ENCODE assay signal across 1 cellular context in the genomic region with DNA sequence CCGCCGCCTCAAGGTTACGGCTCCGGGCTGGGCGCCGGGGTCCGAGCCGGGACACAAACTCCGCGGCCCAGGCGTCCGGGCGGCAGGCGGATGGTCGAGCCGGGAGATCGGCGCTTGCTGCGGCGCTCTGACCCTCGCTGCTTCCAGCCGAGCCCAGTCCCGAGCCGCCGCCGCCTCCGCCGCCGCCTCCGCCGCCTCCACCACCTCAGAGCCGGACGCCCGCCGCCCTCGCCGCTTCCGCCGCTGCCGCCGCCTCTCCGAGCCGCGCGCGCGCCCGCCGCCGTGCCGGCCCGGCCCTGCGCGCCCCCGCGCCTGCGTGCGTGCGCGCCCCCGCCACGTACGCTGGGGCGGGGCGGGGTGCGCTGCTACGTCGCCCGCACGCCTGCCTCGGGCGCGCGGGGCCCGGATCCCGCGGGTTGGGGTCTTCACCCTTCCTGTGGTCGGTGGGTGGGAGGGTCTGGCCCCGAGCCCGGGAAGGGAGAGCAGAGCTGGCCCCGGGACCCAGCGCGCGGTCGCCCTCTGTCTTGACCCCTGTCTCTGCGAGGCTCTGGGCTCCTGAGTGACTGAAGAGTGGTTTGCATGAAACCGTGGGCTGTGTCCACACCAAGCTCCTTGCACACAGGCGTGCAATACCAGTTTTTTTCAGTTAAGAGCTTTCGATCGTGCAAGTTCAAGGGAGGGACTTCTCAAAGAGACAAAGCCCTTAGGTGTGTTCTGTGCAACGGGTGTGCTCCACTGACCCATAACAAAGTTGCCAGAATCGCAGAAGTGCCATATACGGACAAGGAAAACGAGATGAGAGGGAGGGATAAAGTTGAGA.
A peak's percentile ranks its signal among the peaks of the same experiment; 100 is the strongest.
TF ChIP-seq lines count a peak whose summit lies in the region.

A gene (minus strand): TSS at position 256 of the 820 bp plus-strand sequence. CDS start 328 bp downstream, outside the sequence.

TF ChIP-seq in HepG2, 621 proteins besides CTCF, POLR2A, EP300 and RAD21 (continued from another document and continues in another):
- TF ChIP-seq, protein P1, sequence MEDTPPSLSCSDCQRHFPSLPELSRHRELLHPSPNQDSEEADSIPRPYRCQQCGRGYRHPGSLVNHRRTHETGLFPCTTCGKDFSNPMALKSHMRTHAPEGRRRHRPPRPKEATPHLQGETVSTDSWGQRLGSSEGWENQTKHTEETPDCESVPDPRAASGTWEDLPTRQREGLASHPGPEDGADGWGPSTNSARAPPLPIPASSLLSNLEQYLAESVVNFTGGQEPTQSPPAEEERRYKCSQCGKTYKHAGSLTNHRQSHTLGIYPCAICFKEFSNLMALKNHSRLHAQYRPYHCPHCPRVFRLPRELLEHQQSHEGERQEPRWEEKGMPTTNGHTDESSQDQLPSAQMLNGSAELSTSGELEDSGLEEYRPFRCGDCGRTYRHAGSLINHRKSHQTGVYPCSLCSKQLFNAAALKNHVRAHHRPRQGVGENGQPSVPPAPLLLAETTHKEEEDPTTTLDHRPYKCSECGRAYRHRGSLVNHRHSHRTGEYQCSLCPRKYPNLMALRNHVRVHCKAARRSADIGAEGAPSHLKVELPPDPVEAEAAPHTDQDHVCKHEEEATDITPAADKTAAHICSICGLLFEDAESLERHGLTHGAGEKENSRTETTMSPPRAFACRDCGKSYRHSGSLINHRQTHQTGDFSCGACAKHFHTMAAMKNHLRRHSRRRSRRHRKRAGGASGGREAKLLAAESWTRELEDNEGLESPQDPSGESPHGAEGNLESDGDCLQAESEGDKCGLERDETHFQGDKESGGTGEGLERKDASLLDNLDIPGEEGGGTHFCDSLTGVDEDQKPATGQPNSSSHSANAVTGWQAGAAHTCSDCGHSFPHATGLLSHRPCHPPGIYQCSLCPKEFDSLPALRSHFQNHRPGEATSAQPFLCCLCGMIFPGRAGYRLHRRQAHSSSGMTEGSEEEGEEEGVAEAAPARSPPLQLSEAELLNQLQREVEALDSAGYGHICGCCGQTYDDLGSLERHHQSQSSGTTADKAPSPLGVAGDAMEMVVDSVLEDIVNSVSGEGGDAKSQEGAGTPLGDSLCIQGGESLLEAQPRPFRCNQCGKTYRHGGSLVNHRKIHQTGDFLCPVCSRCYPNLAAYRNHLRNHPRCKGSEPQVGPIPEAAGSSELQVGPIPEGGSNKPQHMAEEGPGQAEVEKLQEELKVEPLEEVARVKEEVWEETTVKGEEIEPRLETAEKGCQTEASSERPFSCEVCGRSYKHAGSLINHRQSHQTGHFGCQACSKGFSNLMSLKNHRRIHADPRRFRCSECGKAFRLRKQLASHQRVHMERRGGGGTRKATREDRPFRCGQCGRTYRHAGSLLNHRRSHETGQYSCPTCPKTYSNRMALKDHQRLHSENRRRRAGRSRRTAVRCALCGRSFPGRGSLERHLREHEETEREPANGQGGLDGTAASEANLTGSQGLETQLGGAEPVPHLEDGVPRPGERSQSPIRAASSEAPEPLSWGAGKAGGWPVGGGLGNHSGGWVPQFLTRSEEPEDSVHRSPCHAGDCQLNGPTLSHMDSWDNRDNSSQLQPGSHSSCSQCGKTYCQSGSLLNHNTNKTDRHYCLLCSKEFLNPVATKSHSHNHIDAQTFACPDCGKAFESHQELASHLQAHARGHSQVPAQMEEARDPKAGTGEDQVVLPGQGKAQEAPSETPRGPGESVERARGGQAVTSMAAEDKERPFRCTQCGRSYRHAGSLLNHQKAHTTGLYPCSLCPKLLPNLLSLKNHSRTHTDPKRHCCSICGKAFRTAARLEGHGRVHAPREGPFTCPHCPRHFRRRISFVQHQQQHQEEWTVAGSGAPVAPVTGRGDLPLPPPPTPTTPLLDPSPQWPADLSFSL (CRISPR knock-in tag; IDR thresholded peaks at IDR 0.05), result peak; percentile 12; the same call in 1 of the 2 replicates
- TF ChIP-seq HDAC6 (IDR thresholded peaks at IDR 0.05; ENCODE audit: low read depth, low read length) (no peak), ZNF747 (CRISPR knock-in tag; IDR thresholded peaks at IDR 0.05; ENCODE audit: borderline replicate concordance) (no peak), RARA (CRISPR knock-in tag; IDR thresholded peaks at IDR 0.05) (0 out of 2 replicates have a peak, but pooled peaks have one; percentile 17), ISX (CRISPR knock-in tag; conservative IDR thresholded peaks at IDR 0.05) (no peak), HHEX (CRISPR knock-in tag; IDR thresholded peaks at IDR 0.05) (no peak), ARID2 (CRISPR knock-in tag; IDR thresholded peaks at IDR 0.05; ENCODE audit: borderline replicate concordance) (no peak), GATA4 (IDR thresholded peaks at IDR 0.05; ENCODE audit: borderline replicate concordance, low read depth) (peak; percentile 55; the same call in 1 of the 2 replicates), KLF15 (CRISPR knock-in tag; IDR thresholded peaks at IDR 0.05; ENCODE audit: borderline replicate concordance) (no peak), EEA1 (CRISPR knock-in tag; IDR thresholded peaks at IDR 0.05; ENCODE audit: borderline replicate concordance) (0 out of 2 replicates have a peak, but pooled peaks have one; percentile 47), ZNF331 (CRISPR knock-in tag; IDR thresholded peaks at IDR 0.05) (0 out of 2 replicates have a peak, but pooled peaks have one; percentile 9), NR2F2 (IDR thresholded peaks at IDR 0.05; ENCODE audit: borderline replicate concordance, low read depth) (peak; percentile 13; the same call in 1 of the 2 replicates), IRX3 (CRISPR knock-in tag; IDR thresholded peaks at IDR 0.05; ENCODE audit: borderline replicate concordance, low read depth) (0 out of 2 replicates have a peak, but pooled peaks have one; percentile 61), JUN (CRISPR knock-in tag; IDR thresholded peaks at IDR 0.05) (no peak), ZNF556 (CRISPR knock-in tag; IDR thresholded peaks at IDR 0.05; ENCODE audit: borderline replicate concordance) (no peak), ZIK1 (CRISPR knock-in tag; IDR thresholded peaks at IDR 0.05; ENCODE audit: borderline replicate concordance, low read depth) (peak; percentile 74; the same call in 1 of the 2 replicates), ASH2L (IDR thresholded peaks at IDR 0.05; ENCODE audit: insufficient read length, low read depth, low read length) (peak; percentile 41), MIER2 (CRISPR knock-in tag; IDR thresholded peaks at IDR 0.05) (no peak), HOXA9 (CRISPR knock-in tag; IDR thresholded peaks at IDR 0.05; ENCODE audit: borderline replicate concordance) (0 out of 2 replicates have a peak, but pooled peaks have one; percentile 36), ZC3H13 (CRISPR knock-in tag; IDR thresholded peaks at IDR 0.05) (0 out of 2 replicates have a peak, but pooled peaks have one; percentile 72), FOXA3 (CRISPR knock-in tag; IDR thresholded peaks at IDR 0.05) (peak; percentile 17; the same call in 1 of the 2 replicates), ZNF557 (CRISPR knock-in tag; IDR thresholded peaks at IDR 0.05) (no peak), REPIN1 (CRISPR knock-in tag; IDR thresholded peaks at IDR 0.05; ENCODE audit: borderline replicate concordance, low read depth) (0 out of 2 replicates have a peak, but pooled peaks have one; percentile 42), ZNF670 (CRISPR knock-in tag; IDR thresholded peaks at IDR 0.05; ENCODE audit: borderline replicate concordance) (0 out of 2 replicates have a peak, but pooled peaks have one; percentile 73), PHF5A (CRISPR knock-in tag; IDR thresholded peaks at IDR 0.05; ENCODE audit: low read depth, unreplicated experiment) (no peak), KAT8 (CRISPR knock-in tag; IDR thresholded peaks at IDR 0.05) (peak; percentile 44; the same call in 1 of the 2 replicates), TRIM24 (CRISPR knock-in tag; IDR thresholded peaks at IDR 0.05) (no peak), NR2F6 (IDR thresholded peaks at IDR 0.05) (no peak), NR2F6 (CRISPR knock-in tag; IDR thresholded peaks at IDR 0.05) (peak; percentile 36; the same call in 1 of the 2 replicates), NCOA2 (CRISPR knock-in tag; IDR thresholded peaks at IDR 0.05) (peak; percentile 12), TOE1 (CRISPR knock-in tag; IDR thresholded peaks at IDR 0.05) (no peak), MEIS2 (CRISPR knock-in tag; IDR thresholded peaks at IDR 0.05) (0 out of 2 replicates have a peak, but pooled peaks have one; percentile 10), SALL1 (CRISPR knock-in tag; IDR thresholded peaks at IDR 0.05) (peak; percentile 72), ZNF496 (CRISPR knock-in tag; IDR thresholded peaks at IDR 0.05; ENCODE audit: insufficient replicate concordance) (no peak), FOXM1 (CRISPR knock-in tag; IDR thresholded peaks at IDR 0.05) (no peak), NBN (conservative IDR thresholded peaks at IDR 0.05) (no peak)
- TF ChIP-seq, protein P2, sequence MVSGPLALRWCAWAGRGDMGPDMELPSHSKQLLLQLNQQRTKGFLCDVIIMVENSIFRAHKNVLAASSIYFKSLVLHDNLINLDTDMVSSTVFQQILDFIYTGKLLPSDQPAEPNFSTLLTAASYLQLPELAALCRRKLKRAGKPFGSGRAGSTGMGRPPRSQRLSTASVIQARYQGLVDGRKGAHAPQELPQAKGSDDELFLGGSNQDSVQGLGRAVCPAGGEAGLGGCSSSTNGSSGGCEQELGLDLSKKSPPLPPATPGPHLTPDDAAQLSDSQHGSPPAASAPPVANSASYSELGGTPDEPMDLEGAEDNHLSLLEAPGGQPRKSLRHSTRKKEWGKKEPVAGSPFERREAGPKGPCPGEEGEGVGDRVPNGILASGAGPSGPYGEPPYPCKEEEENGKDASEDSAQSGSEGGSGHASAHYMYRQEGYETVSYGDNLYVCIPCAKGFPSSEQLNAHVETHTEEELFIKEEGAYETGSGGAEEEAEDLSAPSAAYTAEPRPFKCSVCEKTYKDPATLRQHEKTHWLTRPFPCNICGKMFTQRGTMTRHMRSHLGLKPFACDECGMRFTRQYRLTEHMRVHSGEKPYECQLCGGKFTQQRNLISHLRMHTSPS (CRISPR knock-in tag; IDR thresholded peaks at IDR 0.05; ENCODE audit: low read depth), result no peak
- TF ChIP-seq, protein P3, sequence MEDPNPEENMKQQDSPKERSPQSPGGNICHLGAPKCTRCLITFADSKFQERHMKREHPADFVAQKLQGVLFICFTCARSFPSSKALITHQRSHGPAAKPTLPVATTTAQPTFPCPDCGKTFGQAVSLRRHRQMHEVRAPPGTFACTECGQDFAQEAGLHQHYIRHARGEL (CRISPR knock-in tag; IDR thresholded peaks at IDR 0.05), result 0 out of 2 replicates have a peak, but pooled peaks have one; percentile 27
- TF ChIP-seq, protein P4, sequence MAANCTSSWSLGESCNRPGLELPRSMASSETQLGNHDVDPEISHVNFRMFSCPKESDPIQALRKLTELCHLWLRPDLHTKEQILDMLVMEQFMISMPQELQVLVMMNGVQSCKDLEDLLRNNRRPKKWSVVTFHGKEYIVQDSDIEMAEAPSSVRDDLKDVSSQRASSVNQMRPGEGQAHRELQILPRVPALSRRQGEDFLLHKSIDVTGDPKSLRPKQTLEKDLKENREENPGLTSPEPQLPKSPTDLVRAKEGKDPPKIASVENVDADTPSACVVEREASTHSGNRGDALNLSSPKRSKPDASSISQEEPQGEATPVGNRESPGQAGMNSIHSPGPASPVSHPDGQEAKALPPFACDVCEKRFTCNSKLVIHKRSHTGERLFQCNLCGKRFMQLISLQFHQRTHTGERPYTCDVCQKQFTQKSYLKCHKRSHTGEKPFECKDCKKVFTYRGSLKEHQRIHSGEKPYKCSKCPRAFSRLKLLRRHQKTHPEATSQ (CRISPR knock-in tag; IDR thresholded peaks at IDR 0.05; ENCODE audit: borderline replicate concordance), result 0 out of 2 replicates have a peak, but pooled peaks have one; percentile 64
- TF ChIP-seq, protein P5, sequence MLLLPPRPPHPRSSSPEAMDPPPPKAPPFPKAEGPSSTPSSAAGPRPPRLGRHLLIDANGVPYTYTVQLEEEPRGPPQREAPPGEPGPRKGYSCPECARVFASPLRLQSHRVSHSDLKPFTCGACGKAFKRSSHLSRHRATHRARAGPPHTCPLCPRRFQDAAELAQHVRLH (CRISPR knock-in tag; IDR thresholded peaks at IDR 0.05; ENCODE audit: borderline replicate concordance, low read depth), result peak; percentile 59; the same call in 1 of the 2 replicates
- TF ChIP-seq, protein P6, sequence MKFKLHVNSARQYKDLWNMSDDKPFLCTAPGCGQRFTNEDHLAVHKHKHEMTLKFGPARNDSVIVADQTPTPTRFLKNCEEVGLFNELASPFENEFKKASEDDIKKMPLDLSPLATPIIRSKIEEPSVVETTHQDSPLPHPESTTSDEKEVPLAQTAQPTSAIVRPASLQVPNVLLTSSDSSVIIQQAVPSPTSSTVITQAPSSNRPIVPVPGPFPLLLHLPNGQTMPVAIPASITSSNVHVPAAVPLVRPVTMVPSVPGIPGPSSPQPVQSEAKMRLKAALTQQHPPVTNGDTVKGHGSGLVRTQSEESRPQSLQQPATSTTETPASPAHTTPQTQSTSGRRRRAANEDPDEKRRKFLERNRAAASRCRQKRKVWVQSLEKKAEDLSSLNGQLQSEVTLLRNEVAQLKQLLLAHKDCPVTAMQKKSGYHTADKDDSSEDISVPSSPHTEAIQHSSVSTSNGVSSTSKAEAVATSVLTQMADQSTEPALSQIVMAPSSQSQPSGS (CRISPR knock-in tag; IDR thresholded peaks at IDR 0.05), result no peak
- TF ChIP-seq, protein P7, sequence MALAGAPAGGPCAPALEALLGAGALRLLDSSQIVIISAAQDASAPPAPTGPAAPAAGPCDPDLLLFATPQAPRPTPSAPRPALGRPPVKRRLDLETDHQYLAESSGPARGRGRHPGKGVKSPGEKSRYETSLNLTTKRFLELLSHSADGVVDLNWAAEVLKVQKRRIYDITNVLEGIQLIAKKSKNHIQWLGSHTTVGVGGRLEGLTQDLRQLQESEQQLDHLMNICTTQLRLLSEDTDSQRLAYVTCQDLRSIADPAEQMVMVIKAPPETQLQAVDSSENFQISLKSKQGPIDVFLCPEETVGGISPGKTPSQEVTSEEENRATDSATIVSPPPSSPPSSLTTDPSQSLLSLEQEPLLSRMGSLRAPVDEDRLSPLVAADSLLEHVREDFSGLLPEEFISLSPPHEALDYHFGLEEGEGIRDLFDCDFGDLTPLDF (CRISPR knock-in tag; IDR thresholded peaks at IDR 0.05), result 0 out of 2 replicates have a peak, but pooled peaks have one; percentile 24
- TF ChIP-seq, protein P8, sequence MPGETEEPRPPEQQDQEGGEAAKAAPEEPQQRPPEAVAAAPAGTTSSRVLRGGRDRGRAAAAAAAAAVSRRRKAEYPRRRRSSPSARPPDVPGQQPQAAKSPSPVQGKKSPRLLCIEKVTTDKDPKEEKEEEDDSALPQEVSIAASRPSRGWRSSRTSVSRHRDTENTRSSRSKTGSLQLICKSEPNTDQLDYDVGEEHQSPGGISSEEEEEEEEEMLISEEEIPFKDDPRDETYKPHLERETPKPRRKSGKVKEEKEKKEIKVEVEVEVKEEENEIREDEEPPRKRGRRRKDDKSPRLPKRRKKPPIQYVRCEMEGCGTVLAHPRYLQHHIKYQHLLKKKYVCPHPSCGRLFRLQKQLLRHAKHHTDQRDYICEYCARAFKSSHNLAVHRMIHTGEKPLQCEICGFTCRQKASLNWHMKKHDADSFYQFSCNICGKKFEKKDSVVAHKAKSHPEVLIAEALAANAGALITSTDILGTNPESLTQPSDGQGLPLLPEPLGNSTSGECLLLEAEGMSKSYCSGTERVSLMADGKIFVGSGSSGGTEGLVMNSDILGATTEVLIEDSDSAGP (CRISPR knock-in tag; IDR thresholded peaks at IDR 0.05; ENCODE audit: borderline replicate concordance), result peak; percentile 50; the same call in 1 of the 2 replicates
- TF ChIP-seq, protein P9, sequence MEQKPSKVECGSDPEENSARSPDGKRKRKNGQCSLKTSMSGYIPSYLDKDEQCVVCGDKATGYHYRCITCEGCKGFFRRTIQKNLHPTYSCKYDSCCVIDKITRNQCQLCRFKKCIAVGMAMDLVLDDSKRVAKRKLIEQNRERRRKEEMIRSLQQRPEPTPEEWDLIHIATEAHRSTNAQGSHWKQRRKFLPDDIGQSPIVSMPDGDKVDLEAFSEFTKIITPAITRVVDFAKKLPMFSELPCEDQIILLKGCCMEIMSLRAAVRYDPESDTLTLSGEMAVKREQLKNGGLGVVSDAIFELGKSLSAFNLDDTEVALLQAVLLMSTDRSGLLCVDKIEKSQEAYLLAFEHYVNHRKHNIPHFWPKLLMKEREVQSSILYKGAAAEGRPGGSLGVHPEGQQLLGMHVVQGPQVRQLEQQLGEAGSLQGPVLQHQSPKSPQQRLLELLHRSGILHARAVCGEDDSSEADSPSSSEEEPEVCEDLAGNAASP (CRISPR knock-in tag; IDR thresholded peaks at IDR 0.05; ENCODE audit: borderline replicate concordance), result peak; percentile 30
